In the genomic region with DNA sequence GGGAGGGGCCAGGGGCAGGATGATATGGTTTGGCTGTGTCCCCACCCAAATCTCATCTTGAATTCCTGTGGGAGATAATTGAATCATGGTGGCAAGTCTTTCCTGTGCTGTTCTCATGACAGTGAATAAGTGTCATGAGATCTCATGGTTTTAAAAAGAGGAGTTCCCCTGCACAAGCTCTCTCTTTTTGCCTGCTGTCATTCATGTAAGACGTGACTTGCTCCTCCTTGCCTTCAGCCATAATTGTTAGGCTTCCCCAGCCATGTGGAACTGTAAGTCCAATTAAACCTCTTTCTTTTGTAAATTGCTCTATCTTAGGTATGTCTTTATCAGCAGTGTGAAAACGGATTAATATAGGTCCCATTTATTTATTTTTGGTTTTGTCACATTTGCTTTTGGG, we compare ENCODE assay signal across 9 cellular contexts. TPM values are rescaled to one million over a fixed set of nuclear protein-coding genes. Genes with fewer than 3 reads are reported as not detected.
"Had no signal": no experiment of that assay in that cellular context is flagged by ENCODE, and none has a peak within 500 bp of the region (broad histone marks: within the 10 kb centered on the region; RNA-seq: fewer than 3 reads in every experiment).

No MANE protein-coding gene starts in this region.

RNA-seq across cellular contexts. Expression of gene CCR4, which starts 20.2 kb away (rescaled TPM):
- total RNA-seq: kidney epithelial cell, left ventricle myocardium inferior, left ventricle myocardium superior, lung microvascular endothelial cell, mammary epithelial cell, mesothelial cell of epicardium, myocyte had no signal
- polyA plus RNA-seq: hepatocyte, keratinocyte, mammary epithelial cell had no signal
